29 cellular contexts compared by ENCODE assay signal in genomic region chr16:49693445-49693844, GRCh38.
"Had no signal": no experiment of that assay in that cellular context is flagged by ENCODE, and none has a peak within 500 bp of the region (broad histone marks: within the 10 kb centered on the region; RNA-seq: fewer than 3 reads in every experiment).

No MANE protein-coding gene starts in this region.

- H3K9me3 ChIP-seq: ascending aorta, breast epithelium, SJCRH30 had no signal

- H3K36me3 Mint-ChIP-seq: activated naive CD8-positive, alpha-beta T cell treated with anti-CD3 and anti-CD28 coated beads, Interleukin-2, amount 10 ng/mL, durations not matched to agents 7 days and 5 days had no signal

- H3K27ac ChIP-seq: ascending aorta, breast epithelium, SJCRH30, SK-N-MC, WERI-Rb-1 had no signal

- DNase-seq: activated CD4-positive, alpha-beta T cell treated with anti-CD3 and anti-CD28 coated beads, Interleukin-2, amount 10 ng/mL, durations not matched to agents 24 days and 14 days; activated CD4-positive, alpha-beta T cell treated with anti-CD3 and anti-CD28 coated beads, Interleukin-2, amount 50 U/mL, for 4 hours; activated CD8-positive, alpha-beta T cell treated with anti-CD3 and anti-CD28 coated beads, Interleukin-2, amount 10 ng/mL, durations not matched to agents 7 days and 5 days; activated gamma-delta T cell; activated naive CD4-positive, alpha-beta T cell treated with Interleukin-2 at 50 U/mL for 16 hours; activated naive CD8-positive, alpha-beta T cell treated with anti-CD3 and anti-CD28 coated beads, Interleukin-2, amount 10 ng/mL, durations not matched to agents 7 days and 5 days; activated T-cell treated with anti-CD3 and anti-CD28 coated beads, Interleukin-2, amount 50 U/mL, for 24 hours; amygdala; NCI-H1092 treated with DMSO at 0.1 percent for 48 hours; NCI-H146; NCI-H187; NCI-H2029 treated with DMSO at 0.1 percent for 48 hours; NCI-H2107; NCI-H226; NCI-H446 treated with DMSO at 0.1 percent for 48 hours; NCI-H524; NCI-H774; SHP77; SJCRH30; T-helper 2 cell; T1000; WERI-Rb-1 had no signal

- ATAC-seq: activated CD8-positive, alpha-beta T cell treated with anti-CD3 and anti-CD28 coated beads, Interleukin-2, amount 10 ng/mL, durations not matched to agents 7 days and 5 days; K562; Panc1 had no signal

- H3K4me3 Mint-ChIP-seq: activated CD4-positive, alpha-beta T cell treated with anti-CD3 and anti-CD28 coated beads, Interleukin-2, amount 10 ng/mL, durations not matched to agents 24 days and 14 days; activated CD8-positive, alpha-beta T cell treated with anti-CD3 and anti-CD28 coated beads, Interleukin-2, amount 10 ng/mL, durations not matched to agents 7 days and 5 days; activated naive CD4-positive, alpha-beta T cell treated with anti-CD3 and anti-CD28 coated beads, Interleukin-2, amount 50 U/mL, for 24 hours; activated naive CD8-positive, alpha-beta T cell treated with anti-CD3 and anti-CD28 coated beads, Interleukin-2, amount 10 ng/mL, durations not matched to agents 7 days and 5 days; activated T-cell treated with anti-CD3 and anti-CD28 coated beads, Interleukin-2, amount 50 U/mL, for 24 hours had no signal

- H3K9me3 Mint-ChIP-seq: activated CD4-positive, alpha-beta T cell treated with anti-CD3 and anti-CD28 coated beads, Interleukin-2, amount 10 ng/mL, durations not matched to agents 24 days and 14 days; activated naive CD4-positive, alpha-beta T cell treated with anti-CD3 and anti-CD28 coated beads, Interleukin-2, amount 50 U/mL, for 24 hours; activated naive CD8-positive, alpha-beta T cell treated with anti-CD3 and anti-CD28 coated beads, Interleukin-2, amount 10 ng/mL, durations not matched to agents 7 days and 5 days; activated T-cell treated with anti-CD3 and anti-CD28 coated beads, Interleukin-2, amount 50 U/mL, for 24 hours; activated T-helper 2 cell treated with anti-CD3 and anti-CD28 coated beads, Interferon-gamma antibody, Interleukin-2, Interleukin-4, amounts not matched to agents 10 μg/mL and 5 μg/mL and 100 μg/mL, durations not matched to agents 14 hours and 24 hours and 36 hours had no signal

- H3K27me3 ChIP-seq: ascending aorta, breast epithelium, SJCRH30 had no signal

- H3K4me3 ChIP-seq: ascending aorta, breast epithelium, K562, SJCRH30, SK-N-MC had no signal

- H3K4me1 ChIP-seq: breast epithelium had no signal

- H3K27ac Mint-ChIP-seq: activated CD4-positive, alpha-beta T cell treated with anti-CD3 and anti-CD28 coated beads, Interleukin-2, amount 10 ng/mL, durations not matched to agents 24 days and 14 days; activated CD8-positive, alpha-beta T cell treated with anti-CD3 and anti-CD28 coated beads, Interleukin-2, amount 10 ng/mL, durations not matched to agents 7 days and 5 days; activated naive CD4-positive, alpha-beta T cell treated with anti-CD3 and anti-CD28 coated beads, Interleukin-2, amount 50 U/mL, for 24 hours; activated naive CD8-positive, alpha-beta T cell treated with anti-CD3 and anti-CD28 coated beads, Interleukin-2, amount 10 ng/mL, durations not matched to agents 7 days and 5 days; activated T-cell treated with anti-CD3 and anti-CD28 coated beads, Interleukin-2, amount 50 U/mL, for 24 hours; activated T-helper 2 cell treated with anti-CD3 and anti-CD28 coated beads, Interferon-gamma antibody, Interleukin-2, Interleukin-4, amounts not matched to agents 10 μg/mL and 5 μg/mL and 100 μg/mL, durations not matched to agents 14 hours and 24 hours and 36 hours had no signal

- H3K36me3 ChIP-seq: ascending aorta, breast epithelium, SJCRH30, WERI-Rb-1 had no signal

- H3K4me1 Mint-ChIP-seq: activated CD4-positive, alpha-beta T cell treated with anti-CD3 and anti-CD28 coated beads, Interleukin-2, amount 10 ng/mL, durations not matched to agents 24 days and 14 days; activated naive CD4-positive, alpha-beta T cell treated with anti-CD3 and anti-CD28 coated beads, Interleukin-2, amount 50 U/mL, for 24 hours; activated naive CD8-positive, alpha-beta T cell treated with anti-CD3 and anti-CD28 coated beads, Interleukin-2, amount 10 ng/mL, durations not matched to agents 7 days and 5 days had no signal
